In the genomic region with DNA sequence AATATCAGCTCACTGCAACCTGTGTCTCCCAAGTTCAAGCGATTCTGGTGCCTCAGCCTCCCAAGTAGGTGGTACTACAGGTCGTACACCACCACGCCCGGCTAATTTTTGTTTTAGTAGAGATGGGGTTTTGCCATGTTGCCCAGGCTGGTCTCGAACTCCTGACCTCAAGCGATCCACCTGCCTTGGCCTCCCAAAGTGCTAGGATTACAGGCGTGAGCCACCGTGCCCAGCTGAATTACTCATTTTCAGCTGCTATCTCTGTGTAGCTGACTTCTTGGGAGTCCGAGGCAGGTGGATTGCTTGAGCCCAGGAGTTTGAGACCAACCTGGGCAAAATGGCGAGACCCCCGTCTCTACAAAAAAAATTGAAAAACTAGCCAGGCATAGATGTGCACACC, we compare ENCODE assay signal across 5 cellular contexts. TPM values are rescaled to one million over a fixed set of nuclear protein-coding genes. Genes with fewer than 3 reads are reported as not detected.
DNase-seq lines count a peak whose midpoint lies in the region; ATAC-seq, FAIRE-seq and TF ChIP-seq lines count a peak whose summit lies in the region.
"Not testable (repeated sequence)": the region's sequence is repeated elsewhere in the genome, so short reads cannot be mapped to it uniquely, and the experiment has no call there.

No MANE protein-coding gene starts in this region.

- H3K9me3 ChIP-seq in astrocyte (ENCODE audit: insufficient read depth, low read depth, low read length) = not testable (repeated sequence)

- H3K9me3 Mint-ChIP-seq in activated CD4-positive, alpha-beta memory T cell treated with anti-CD3 and anti-CD28 coated beads, Interleukin-2, amount 10 ng/mL, durations not matched to agents 7 days and 5 days; astrocyte (ENCODE audit: unreplicated experiment); stimulated activated effector memory CD8-positive, alpha-beta T cell treated with anti-CD3 and anti-CD28 coated beads, Interleukin-12 subunit alpha, Interleukin-12 subunit beta, amount 100 ng/mL, for 72 hours: not testable (repeated sequence)

- peak overlapping the region; percentile 23 for H3K27ac ChIP-seq in RWPE1
- not testable (repeated sequence) for H3K27ac ChIP-seq in astrocyte (ENCODE audit: low read depth, low read length)

- not testable (repeated sequence) for H2AFZ ChIP-seq in astrocyte (ENCODE audit: low read depth, low read length)

- peaks cover 17% of the 10 kb centered on the region for H3K79me2 ChIP-seq in astrocyte (ENCODE audit: insufficient read depth, low read length)

- H3K36me3 ChIP-seq in astrocyte (ENCODE audit: insufficient read depth, low read length) = not testable (repeated sequence)

- H3K4me3 Mint-ChIP-seq in activated CD4-positive, alpha-beta memory T cell treated with anti-CD3 and anti-CD28 coated beads, Interleukin-2, amount 10 ng/mL, durations not matched to agents 7 days and 5 days; stimulated activated effector memory CD8-positive, alpha-beta T cell treated with anti-CD3 and anti-CD28 coated beads, Interleukin-12 subunit alpha, Interleukin-12 subunit beta, amount 100 ng/mL, for 72 hours: not testable (repeated sequence)
- H3K4me3 Mint-ChIP-seq in astrocyte (ENCODE audit: unreplicated experiment) = peak overlapping the region; percentile 20

- POLR2A ChIA-PET in RWPE1 (lab: Yijun Ruan, JAX; ENCODE audit: low non-redundant PET) = not testable (repeated sequence)
- POLR2A ChIA-PET in activated CD4-positive, alpha-beta memory T cell treated with anti-CD3 and anti-CD28 coated beads, Interleukin-2, amount 10 ng/mL, durations not matched to agents 7 days and 5 days (lab: Charles Lee) = interaction anchor here (0.7 to 7.8 kb wide), 9 partner anchors 10 to 190 kb away, joined by 3 to 127 read pairs (median 6); a partner anchor contains a TSS

- CTCF ChIA-PET in RWPE1 (lab: Yijun Ruan, JAX) = interaction anchor here (0.6 to 4.1 kb wide), 2 partner anchors 53 to 197 kb away, joined by 3 to 51 read pairs; a partner anchor contains a TSS
- CTCF ChIA-PET in activated CD4-positive, alpha-beta memory T cell treated with anti-CD3 and anti-CD28 coated beads, Interleukin-2, amount 10 ng/mL, durations not matched to agents 7 days and 5 days (lab: Charles Lee) = interaction anchor here (0.9 to 9.2 kb wide), 9 partner anchors 26 to 186 kb away, joined by 3 to 213 read pairs (median 24); a partner anchor contains a TSS

- peaks cover 25% of the 10 kb centered on the region for H3K36me3 Mint-ChIP-seq in activated CD4-positive, alpha-beta memory T cell treated with anti-CD3 and anti-CD28 coated beads, Interleukin-2, amount 10 ng/mL, durations not matched to agents 7 days and 5 days (ENCODE audit: low read depth)
- H3K36me3 Mint-ChIP-seq in astrocyte (ENCODE audit: low read depth, unreplicated experiment) = peaks cover 16% of the 10 kb centered on the region
- H3K36me3 Mint-ChIP-seq in stimulated activated effector memory CD8-positive, alpha-beta T cell treated with anti-CD3 and anti-CD28 coated beads, Interleukin-12 subunit alpha, Interleukin-12 subunit beta, amount 100 ng/mL, for 72 hours = peaks cover 28% of the 10 kb centered on the region

- H3K4me1 ChIP-seq in astrocyte (ENCODE audit: insufficient read depth, low read length) = peaks cover 18% of the 10 kb centered on the region

- TF ChIP-seq CTCF in RWPE1 (conservative IDR thresholded peaks at IDR 0.05; ENCODE audit: low read depth); astrocyte (IDR thresholded peaks at IDR 0.05; ENCODE audit: insufficient read depth, low read depth, low read length): not testable (repeated sequence)

- H3K9ac ChIP-seq in astrocyte (ENCODE audit: low read length) = not testable (repeated sequence)

- H3K27ac Mint-ChIP-seq in activated CD4-positive, alpha-beta memory T cell treated with anti-CD3 and anti-CD28 coated beads, Interleukin-2, amount 10 ng/mL, durations not matched to agents 7 days and 5 days = peak overlapping the region; percentile 50
- not testable (repeated sequence) for H3K27ac Mint-ChIP-seq in astrocyte (ENCODE audit: unreplicated experiment)
- H3K27ac Mint-ChIP-seq in stimulated activated effector memory CD8-positive, alpha-beta T cell treated with anti-CD3 and anti-CD28 coated beads, Interleukin-12 subunit alpha, Interleukin-12 subunit beta, amount 100 ng/mL, for 72 hours = peak overlapping the region; percentile 84

- FAIRE-seq in astrocyte (lab: Jason Lieb, UNC) = not testable (repeated sequence)

- not testable (repeated sequence) for H3K27me3 Mint-ChIP-seq in activated CD4-positive, alpha-beta memory T cell treated with anti-CD3 and anti-CD28 coated beads, Interleukin-2, amount 10 ng/mL, durations not matched to agents 7 days and 5 days; astrocyte (ENCODE audit: low read depth, unreplicated experiment)

- DNase-seq in RWPE1 (ENCODE audit: low spot score); activated CD4-positive, alpha-beta memory T cell treated with anti-CD3 and anti-CD28 coated beads, Interleukin-2, amount 10 ng/mL, durations not matched to agents 7 days and 5 days; astrocyte (ENCODE audit: low read depth); stimulated activated effector memory CD8-positive, alpha-beta T cell treated with anti-CD3 and anti-CD28 coated beads, Interleukin-12 subunit alpha, Interleukin-12 subunit beta, amount 100 ng/mL, for 72 hours (ENCODE audit: low spot score in 2 of 2): not testable (repeated sequence)
- peak; percentile 21 for DNase-seq in islet precursor cell

- peaks cover 57% of the 10 kb centered on the region for H3K4me1 Mint-ChIP-seq in activated CD4-positive, alpha-beta memory T cell treated with anti-CD3 and anti-CD28 coated beads, Interleukin-2, amount 10 ng/mL, durations not matched to agents 7 days and 5 days
- peaks cover 17% of the 10 kb centered on the region for H3K4me1 Mint-ChIP-seq in astrocyte (ENCODE audit: low read depth, unreplicated experiment)
- H3K4me1 Mint-ChIP-seq in stimulated activated effector memory CD8-positive, alpha-beta T cell treated with anti-CD3 and anti-CD28 coated beads, Interleukin-12 subunit alpha, Interleukin-12 subunit beta, amount 100 ng/mL, for 72 hours = peaks cover 56% of the 10 kb centered on the region

- H3K4me3 ChIP-seq in astrocyte (ENCODE audit: insufficient read depth, low read depth, low read length) = not testable (repeated sequence)

- ATAC-seq in stimulated activated effector memory CD8-positive, alpha-beta T cell treated with anti-CD3 and anti-CD28 coated beads, Interleukin-12 subunit alpha, Interleukin-12 subunit beta, amount 100 ng/mL, for 72 hours = not testable (repeated sequence)

- not testable (repeated sequence) for H3K4me2 ChIP-seq in astrocyte (ENCODE audit: low read length)

- not testable (repeated sequence) for H3K27me3 ChIP-seq in astrocyte (ENCODE audit: insufficient read depth, low read length)

- H4K20me1 ChIP-seq in astrocyte (ENCODE audit: insufficient read depth, low read length) = peaks cover 14% of the 10 kb centered on the region

RNA-seq across cellular contexts. Expression of a gene that starts 2.9 kb away (rescaled TPM):
- total RNA-seq in activated CD4-positive, alpha-beta memory T cell treated with anti-CD3 and anti-CD28 coated beads, Interleukin-2, amount 10 ng/mL, durations not matched to agents 7 days and 5 days = 100 to 1,000 TPM; 133 to 139 TPM
- 33.0 and 36.2 TPM in 2 replicates for total RNA-seq in astrocyte

RNA-seq across cellular contexts. Expression of a gene that starts 12.6 kb away (rescaled TPM):
- total RNA-seq in activated CD4-positive, alpha-beta memory T cell treated with anti-CD3 and anti-CD28 coated beads, Interleukin-2, amount 10 ng/mL, durations not matched to agents 7 days and 5 days = 10 to 100 TPM; 78.1 to 90.3 TPM
- 55.5 and 66.5 TPM in 2 replicates for total RNA-seq in astrocyte

RNA-seq across cellular contexts. Expression of a gene that starts 13.2 kb away (rescaled TPM):
- total RNA-seq in activated CD4-positive, alpha-beta memory T cell treated with anti-CD3 and anti-CD28 coated beads, Interleukin-2, amount 10 ng/mL, durations not matched to agents 7 days and 5 days = 100 to 1,000 TPM; 190 to 197 TPM
- total RNA-seq in astrocyte = 233 and 251 TPM in 2 replicates

RNA-seq across cellular contexts. Expression of a gene that starts 17.6 kb away (rescaled TPM):
- 1 to 10 TPM; 4.0 to 4.4 TPM for total RNA-seq in activated CD4-positive, alpha-beta memory T cell treated with anti-CD3 and anti-CD28 coated beads, Interleukin-2, amount 10 ng/mL, durations not matched to agents 7 days and 5 days
- total RNA-seq in astrocyte = 3.8 and 4.8 TPM in 2 replicates

RNA-seq across cellular contexts. Expression of a gene that starts 26.0 kb away (rescaled TPM):
- 10 to 100 TPM; 40.2 to 41.0 TPM for total RNA-seq in activated CD4-positive, alpha-beta memory T cell treated with anti-CD3 and anti-CD28 coated beads, Interleukin-2, amount 10 ng/mL, durations not matched to agents 7 days and 5 days
- 26.6 and 27.3 TPM in 2 replicates for total RNA-seq in astrocyte
